Comparison of ENCODE assay signal across 29 cellular contexts in genomic region chr1:33250724-33251123, GRCh38.
"Had no signal": no experiment of that assay in that cellular context is flagged by ENCODE, and none has a peak within 500 bp of the region (broad histone marks: within the 10 kb centered on the region; RNA-seq: fewer than 3 reads in every experiment).

No MANE protein-coding gene starts in this region.

- H3K4me1 Mint-ChIP-seq: stimulated activated effector memory CD8-positive, alpha-beta T cell treated with anti-CD3 and anti-CD28 coated beads, Interleukin-12 subunit alpha, Interleukin-12 subunit beta, amount 100 ng/mL, for 72 hours had no signal

- H3K36me3 Mint-ChIP-seq: immature natural killer cell; mesothelial cell of epicardium; naive B cell; natural killer cell; neural progenitor cell; stimulated activated effector memory CD8-positive, alpha-beta T cell treated with anti-CD3 and anti-CD28 coated beads, Interleukin-12 subunit alpha, Interleukin-12 subunit beta, amount 100 ng/mL, for 72 hours had no signal

- H3K4me3 ChIP-seq: left lung, lung, neural progenitor cell, pancreas, prostate gland, sigmoid colon, spleen, suprapubic skin, thoracic aorta, tibial artery, upper lobe of right lung had no signal

- H3K27ac Mint-ChIP-seq: mesothelial cell of epicardium; natural killer cell; nephron progenitor cell; neural progenitor cell; stimulated activated effector memory CD8-positive, alpha-beta T cell treated with anti-CD3 and anti-CD28 coated beads, Interleukin-12 subunit alpha, Interleukin-12 subunit beta, amount 100 ng/mL, for 72 hours; stimulated activated naive CD8-positive, alpha-beta T cell treated with anti-CD3 and anti-CD28 coated beads, Interleukin-15, Interleukin-2, amounts not matched to agents 100 ng/mL and 50 ng/mL, for 24 hours had no signal

- FAIRE-seq: islet of Langerhans, kidney, pancreas, small intestine, urothelium cell line had no signal

- H3K9me3 ChIP-seq: left lung, pancreas, prostate gland, sigmoid colon, spleen, suprapubic skin, thoracic aorta, tibial artery, upper lobe of right lung had no signal

- H3K36me3 ChIP-seq: left lung, neural progenitor cell, pancreas, prostate gland, sigmoid colon, spleen, suprapubic skin, thoracic aorta, tibial artery, upper lobe of right lung had no signal

- H3K27ac ChIP-seq: left lung, neural progenitor cell, pancreas, prostate gland, sigmoid colon, spleen, suprapubic skin, thoracic aorta, tibial artery, upper lobe of right lung had no signal

- H3K4me3 Mint-ChIP-seq: immature natural killer cell; mesothelial cell of epicardium; natural killer cell; nephron progenitor cell; neural progenitor cell; stimulated activated effector memory CD8-positive, alpha-beta T cell treated with anti-CD3 and anti-CD28 coated beads, Interleukin-12 subunit alpha, Interleukin-12 subunit beta, amount 100 ng/mL, for 72 hours; stimulated activated naive CD8-positive, alpha-beta T cell treated with anti-CD3 and anti-CD28 coated beads, Interleukin-15, Interleukin-2, amounts not matched to agents 100 ng/mL and 50 ng/mL, for 24 hours had no signal

- H3K4me2 ChIP-seq: neural progenitor cell had no signal

- H3K9ac ChIP-seq: neural progenitor cell had no signal

- H2AFZ ChIP-seq: neural progenitor cell had no signal

- ATAC-seq: left colon; left lung; natural killer cell; pancreas; right cardiac atrium; stimulated activated effector memory CD8-positive, alpha-beta T cell treated with anti-CD3 and anti-CD28 coated beads, Interleukin-12 subunit alpha, Interleukin-12 subunit beta, amount 100 ng/mL, for 72 hours; upper lobe of right lung had no signal

- H3K9me3 Mint-ChIP-seq: immature natural killer cell; mesothelial cell of epicardium; natural killer cell; neural progenitor cell; stimulated activated effector memory CD8-positive, alpha-beta T cell treated with anti-CD3 and anti-CD28 coated beads, Interleukin-12 subunit alpha, Interleukin-12 subunit beta, amount 100 ng/mL, for 72 hours; stimulated activated naive CD8-positive, alpha-beta T cell treated with anti-CD3 and anti-CD28 coated beads, Interleukin-15, Interleukin-2, amounts not matched to agents 100 ng/mL and 50 ng/mL, for 24 hours had no signal

- DNase-seq: hypothalamus; immature natural killer cell; kidney; left colon; left lung; naive B cell; natural killer cell; nephron progenitor cell; pancreas; retina; right cardiac atrium; sigmoid colon; small intestine; spleen; stimulated activated CD4-positive, alpha-beta T cell treated with anti-CD3 and anti-CD28 coated beads, Interleukin-4, amount 100 ng/mL, for 24 hours; stimulated activated naive CD4-positive, alpha-beta T cell; tibial artery; trophoblast cell; upper lobe of right lung had no signal

- H3K27me3 ChIP-seq: left lung, neural progenitor cell, pancreas, sigmoid colon, suprapubic skin, upper lobe of right lung had no signal

- H3K4me1 ChIP-seq: pancreas, prostate gland had no signal
